ENCODE assay signal across 21 cellular contexts in the genomic region with DNA sequence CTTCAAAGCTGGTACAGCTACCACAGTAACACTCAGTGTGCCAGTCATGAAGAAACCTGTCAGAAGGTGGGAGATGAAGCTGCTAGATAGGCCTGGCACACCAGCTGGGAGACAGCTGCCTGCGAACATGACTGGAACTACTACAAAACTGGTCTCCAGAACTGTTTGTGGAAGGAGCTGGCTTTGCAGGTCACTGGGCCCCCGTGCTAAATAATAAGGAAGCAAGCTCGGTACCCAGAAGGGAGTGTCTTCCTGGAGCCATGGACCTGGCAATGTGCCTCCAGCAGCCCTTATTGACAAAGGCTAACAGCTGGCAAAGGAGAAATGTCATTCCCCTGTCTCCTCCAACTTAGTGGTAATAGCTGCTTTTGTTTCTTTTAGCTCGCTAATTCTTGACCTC.
A peak's percentile ranks its signal among the peaks of the same experiment; 100 is the strongest.
DNase-seq lines count a peak whose midpoint lies in the region; ATAC-seq and TF ChIP-seq lines count a peak whose summit lies in the region.
"Had no signal": no experiment of that assay in that cellular context is flagged by ENCODE, and none has a peak within 500 bp of the region (broad histone marks: within the 10 kb centered on the region; RNA-seq: fewer than 3 reads in every experiment).

No MANE protein-coding gene starts in this region.

- H3K9me3 ChIP-seq in thyroid gland, result no peaks in the 10 kb centered on the region
- H3K9me3 ChIP-seq: SJSA1, upper lobe of left lung had no signal

- intact Hi-C loops in thyroid gland (cut with DNase I), result no loop called here

- no peaks in the 10 kb centered on the region for H3K27me3 ChIP-seq in thyroid gland
- H3K27me3 ChIP-seq: SJSA1, upper lobe of left lung had no signal

- H3K4me3 ChIP-seq in thyroid gland (replicated peaks in 1 of 3), result no peak overlapping the region
- H3K4me3 ChIP-seq: lung, SJSA1, upper lobe of left lung had no signal

- H3K4me1 ChIP-seq in thyroid gland, result no peaks in the 10 kb centered on the region
- H3K4me1 ChIP-seq: SJSA1 had no signal

- H3K36me3 ChIP-seq in thyroid gland, result no peaks in the 10 kb centered on the region
- H3K36me3 ChIP-seq: SJSA1, upper lobe of left lung had no signal

- H3K27ac ChIP-seq in thyroid gland, result no peak overlapping the region
- H3K27ac ChIP-seq: SJSA1, upper lobe of left lung had no signal

- TF ChIP-seq POLR2A in thyroid gland (IDR thresholded peaks at IDR 0.05), result no peak

- ATAC-seq in GM19023 (IDR thresholded peaks at IDR 0.05; ENCODE audit: unreplicated experiment), result no peak
- ATAC-seq: Panc1 had no signal

- TF ChIP-seq CTCF in thyroid gland (IDR thresholded peaks at IDR 0.05), result no peak

- DNase-seq in NCI-H345 (lab: John Stamatoyannopoulos, UW) (peak; percentile 12), NCI-H345 treated with DMSO at 0.1 percent for 48 hours (lab: John Stamatoyannopoulos, UW; ENCODE audit: unreplicated experiment) (no peak), Kasumi-1 (lab: John Stamatoyannopoulos, UW) (peak; percentile 6 to 16), SHP77 treated with DMSO at 0.1 percent for 48 hours (lab: John Stamatoyannopoulos, UW) (peak; percentile 28), thyroid gland (peak; percentile 3 to 5), HT-29 (ENCODE audit: low spot score) (no peak), HuH-7 (ENCODE audit: low spot score) (no peak)
- DNase-seq: activated CD4-positive, alpha-beta memory T cell treated with anti-CD3 and anti-CD28 coated beads, Interleukin-2, amount 10 ng/mL, durations not matched to agents 7 days and 5 days; activated CD4-positive, CD25-positive, alpha-beta regulatory T cell treated with anti-CD3 and anti-CD28 coated beads, Interleukin-2, amount 50 U/mL, for 72 hours; activated effector memory CD4-positive, alpha-beta T cell treated with anti-CD3 and anti-CD28 coated beads, Interleukin-2, amount 50 U/mL, for 16 hours; EL; HCEC 1CT; islet precursor cell; NCI-H1417 treated with DMSO at 0.1 percent for 48 hours; NCI-H2227 treated with DMSO at 0.1 percent for 48 hours; stimulated activated CD8-positive, alpha-beta memory T cell treated with anti-CD3 and anti-CD28 coated beads, Interleukin-4, amount 100 ng/mL, for 48 hours had no signal

- WGBS in thyroid gland, 2 donors, result 39 to 48% methylated on average over 4 of the region's 4 CpGs

Comparison
In these comparisons a context has a peak if more than half of its experiments do, and no peak if none do; other contexts are left out.
1. DNase-seq: peak in NCI-H345 (single experiment), Kasumi-1 (2 of 2), SHP77 treated with DMSO at 0.1 percent for 48 hours (single experiment) and thyroid gland (2 of 2); none in NCI-H345 treated with DMSO at 0.1 percent for 48 hours (single experiment), HT-29 (single experiment) and HuH-7 (single experiment).